In the genomic region with DNA sequence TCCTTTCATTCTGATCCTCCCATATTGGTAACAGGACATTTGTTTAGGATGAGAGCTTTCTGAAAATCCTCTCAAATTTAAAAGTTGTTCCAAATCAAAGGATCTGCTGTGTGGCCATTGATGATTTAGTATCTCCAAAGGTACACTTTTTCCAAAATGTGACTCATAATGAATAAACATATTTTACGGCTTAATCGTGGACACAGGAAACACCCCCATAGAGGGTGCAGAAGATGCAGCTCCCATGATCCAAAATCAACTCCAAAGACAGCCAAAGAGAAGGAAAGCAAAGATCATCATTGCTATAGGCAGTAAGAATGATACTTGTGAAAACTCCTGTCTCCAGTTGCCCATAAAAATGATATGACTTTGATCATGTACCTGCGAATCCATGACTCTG, we compare ENCODE assay signal across 19 cellular contexts.
"Had no signal": no experiment of that assay in that cellular context is flagged by ENCODE, and none has a peak within 500 bp of the region (broad histone marks: within the 10 kb centered on the region; RNA-seq: fewer than 3 reads in every experiment).

No MANE protein-coding gene starts in this region.

- H3K27ac ChIP-seq: adrenal gland, coronary artery, upper lobe of left lung had no signal

- DNase-seq: activated gamma-delta T cell treated with Interleukin-2 at 50 U/mL for 16 hours; activated T-cell treated with anti-CD3 and anti-CD28 coated beads, Interleukin-2, amount 50 U/mL, for 1 hour; adrenal gland; cerebellar nuclear complex; endodermal cell; left colon; mesenchymal stem cell; mucosa of descending colon; nucleus accumbens; posterior cingulate gyrus; stimulated activated CD4-positive, alpha-beta T cell treated with anti-CD3 and anti-CD28 coated beads, Interleukin-15, amount 100 ng/mL, for 24 hours; stimulated activated CD4-positive, alpha-beta T cell treated with anti-CD3 and anti-CD28 coated beads, Interleukin-2, amount 100 ng/mL, for 48 hours; stimulated activated naive CD8-positive, alpha-beta T cell treated with anti-CD3 and anti-CD28 coated beads, Interleukin-15, Interleukin-2, amounts not matched to agents 100 U/mL and 50 U/mL, for 24 hours; upper lobe of left lung had no signal

- H3K27ac Mint-ChIP-seq: activated naive CD4-positive, alpha-beta T cell treated with anti-CD3 and anti-CD28 coated beads, Interleukin-2, amount 50 U/mL, for 72 hours; endodermal cell; T-helper 2 cell treated with Interferon-gamma antibody and Interleukin-4, amounts not matched to agents 5 μg/mL and 100 μg/mL, for 36 hours had no signal

- ATAC-seq: activated naive CD4-positive, alpha-beta T cell treated with anti-CD3 and anti-CD28 coated beads, Interleukin-2, amount 50 U/mL, for 72 hours; left colon; mucosa of descending colon; sciatic nerve; stimulated activated naive CD8-positive, alpha-beta T cell treated with anti-CD3 and anti-CD28 coated beads, Interleukin-15, Interleukin-2, amounts not matched to agents 100 U/mL and 50 U/mL, for 24 hours had no signal

- H3K9me3 ChIP-seq: adrenal gland, mucosa of descending colon, upper lobe of left lung had no signal

- H3K36me3 ChIP-seq: adrenal gland, upper lobe of left lung had no signal

- H3K27me3 ChIP-seq: adrenal gland, upper lobe of left lung had no signal

- H3K4me3 ChIP-seq: adrenal gland, coronary artery, mucosa of descending colon, smooth muscle cell, upper lobe of left lung had no signal

- H3K9me3 Mint-ChIP-seq: activated naive CD4-positive, alpha-beta T cell treated with anti-CD3 and anti-CD28 coated beads, Interleukin-2, amount 50 U/mL, for 72 hours; T-helper 2 cell treated with Interferon-gamma antibody and Interleukin-4, amounts not matched to agents 5 μg/mL and 100 μg/mL, for 36 hours had no signal

- H3K4me3 Mint-ChIP-seq: endodermal cell; T-helper 2 cell treated with Interferon-gamma antibody and Interleukin-4, amounts not matched to agents 5 μg/mL and 100 μg/mL, for 36 hours had no signal
